In genomic region chr5:168143521-168143920, GRCh38 we compare ENCODE assay signal across 8 cellular contexts.
DNase-seq lines count a peak whose midpoint lies in the region; ATAC-seq, FAIRE-seq and TF ChIP-seq lines count a peak whose summit lies in the region.
"Not testable (repeated sequence)": the region's sequence is repeated elsewhere in the genome, so short reads cannot be mapped to it uniquely, and the experiment has no call there.

No MANE protein-coding gene starts in this region.

- not testable (repeated sequence) for H3K79me2 ChIP-seq in keratinocyte (ENCODE audit: control insufficient read depth, insufficient read depth, low read length)

- not testable (repeated sequence) for H3K9me3 ChIP-seq in SK-N-MC (ENCODE audit: low read depth, low read length); keratinocyte (ENCODE audit: control insufficient read depth, low read depth, low read length)

- not testable (repeated sequence) for H3K9me1 ChIP-seq in keratinocyte (ENCODE audit: control insufficient read depth, extremely low read depth, insufficient read depth, low read length)

- H2AFZ ChIP-seq in keratinocyte (ENCODE audit: control insufficient read depth, low read length), result not testable (repeated sequence)

- H3K9ac ChIP-seq in SK-N-MC (ENCODE audit: insufficient read length); keratinocyte (ENCODE audit: control insufficient read depth, extremely low read depth, insufficient read depth, low read length): not testable (repeated sequence)

- H3K27ac ChIP-seq in SK-N-MC; keratinocyte (ENCODE audit: control insufficient read depth, insufficient read depth, low read length): not testable (repeated sequence)

- H3K36me3 ChIP-seq in SK-N-MC (ENCODE audit: insufficient read depth, low read length), result not testable (repeated sequence)
- peaks cover 4 to 15% of the 10 kb centered on the region in 2 experiments for H3K36me3 ChIP-seq in keratinocyte (ENCODE audit: control insufficient read depth in 2 of 2, extremely low read depth in 1 of 2, insufficient read depth in 2 of 2, low read length in 2 of 2)

- not testable (repeated sequence) for H3K27me3 ChIP-seq in keratinocyte (ENCODE audit: control insufficient read depth, extremely low read depth, insufficient read depth, low read length)

- H3K4me1 ChIP-seq in keratinocyte (ENCODE audit: control insufficient read depth, extremely low read depth, insufficient read depth, low read length), result not testable (repeated sequence)

- dilution Hi-C loops in keratinocyte (cut with MboI; ENCODE audit: extremely low pct_ligation_motif_present, low sequenced_read_pairs), result not testable (repeated sequence)

- peak; percentile 14 for DNase-seq in SK-N-MC (ENCODE audit: low read depth, low spot score)
- not testable (repeated sequence) for DNase-seq in keratinocyte (ENCODE audit: low read depth, low spot score)
- peak; percentile 83 for DNase-seq in renal cortical epithelial cell (ENCODE audit: low read depth)

- TF ChIP-seq CTCF in keratinocyte (optimal IDR thresholded peaks at IDR 0.05 in 1 of 3, IDR thresholded peaks at IDR 0.05 in 1 of 3, conservative IDR thresholded peaks at IDR 0.05 in 1 of 3; ENCODE audit: extremely low read depth in 1 of 3, insufficient read depth in 2 of 3, low read length in 3 of 3), result not testable (repeated sequence)

- ATAC-seq in GM18499 (IDR thresholded peaks at IDR 0.05; ENCODE audit: insufficient read depth, unreplicated experiment) (peak; percentile 91), GM18870 (IDR thresholded peaks at IDR 0.05; ENCODE audit: unreplicated experiment) (peak; percentile 55), GM21529 (IDR thresholded peaks at IDR 0.05; ENCODE audit: unreplicated experiment) (peak; percentile 73), HG02885 (IDR thresholded peaks at IDR 0.05; ENCODE audit: poor library complexity, unreplicated experiment) (peak; percentile 60), HG03575 (IDR thresholded peaks at IDR 0.05; ENCODE audit: extremely low read depth, insufficient number of reproducible peaks, low FRiP score, unreplicated experiment) (peak; percentile 40)

- not testable (repeated sequence) for H4K20me1 ChIP-seq in keratinocyte (ENCODE audit: control insufficient read depth, extremely low read depth, insufficient read depth, low read length)

- not testable (repeated sequence) for H3K4me2 ChIP-seq in keratinocyte (ENCODE audit: control insufficient read depth, extremely low read depth, insufficient read depth, low read depth, low read length)

- FAIRE-seq in keratinocyte (lab: Jason Lieb, UNC), result peak; percentile 97

- not testable (repeated sequence) for H3K4me3 ChIP-seq in SK-N-MC; keratinocyte (ENCODE audit: control insufficient read depth in 2 of 3, extremely low read depth in 1 of 3, insufficient read depth in 2 of 3, low read depth in 1 of 3, low read length in 3 of 3)

Comparison
In these comparisons a context has a peak if more than half of its experiments do, and no peak if none do; other contexts are left out.
1. ATAC-seq: peak in every context shown above with its lines; median percentile 91 in GM18499; 73 in GM21529; 60 in HG02885; 55 in GM18870; 40 in HG03575.